ENCODE assay signal across 10 cellular contexts in genomic region chr2:102975996-102976636, GRCh38.
DNase-seq lines count a peak whose midpoint lies in the region; ATAC-seq, FAIRE-seq and TF ChIP-seq lines count a peak whose summit lies in the region.
"Had no signal": no experiment of that assay in that cellular context is flagged by ENCODE, and none has a peak within 500 bp of the region (broad histone marks: within the 10 kb centered on the region; RNA-seq: fewer than 3 reads in every experiment).

No MANE protein-coding gene starts in this region.

- H3K36me3 ChIP-seq in GM23338 (ENCODE audit: insufficient read depth) (no peaks in the 10 kb centered on the region), K562 (ENCODE audit: control insufficient read depth, insufficient read depth, low read length) (no peaks in the 10 kb centered on the region), mesendoderm (ENCODE audit: control insufficient read depth, insufficient read depth, low read length) (no peaks in the 10 kb centered on the region)

- H3K9ac ChIP-seq in K562 (ENCODE audit: insufficient read depth in 1 of 2, low read depth in 2 of 2, low read length in 2 of 2) = no peak overlapping the region
- no peak overlapping the region for H3K9ac ChIP-seq in mesendoderm (ENCODE audit: low read length)

- no TSS peak for BruUV-seq in K562 (replicated peaks; lab: Mats Ljungman, UMichigan)

- no peak overlapping the region for H4K8ac ChIP-seq in mesendoderm (ENCODE audit: low read depth, low read length)

- H3K4me2 ChIP-seq in GM23338 (no peak overlapping the region), K562 (ENCODE audit: insufficient read depth, low read length) (no peak overlapping the region), mesendoderm (ENCODE audit: low read length) (no peak overlapping the region)

- H3F3A ChIP-seq in GM23338 (replicated peaks; ENCODE audit: low read depth) = no peaks in the 10 kb centered on the region

- no peaks in the 10 kb centered on the region for H3K27me3 ChIP-seq in GM23338 (ENCODE audit: insufficient read depth)
- H3K27me3 ChIP-seq in K562 (ENCODE audit: control insufficient read depth in 2 of 2, insufficient read depth in 2 of 2, low read length in 2 of 2) = no peaks in the 10 kb centered on the region
- no peaks in the 10 kb centered on the region for H3K27me3 ChIP-seq in mesendoderm (ENCODE audit: insufficient read depth, low read length, poor library complexity)

- H2BK5ac ChIP-seq in mesendoderm (ENCODE audit: low read length) = no peak overlapping the region

- H3K9me2 ChIP-seq in GM23338 (ENCODE audit: insufficient read depth) = no peaks in the 10 kb centered on the region

- TF ChIP-seq POLR2A in K562 (conservative IDR thresholded peaks at IDR 0.05) = no peak

- H4K5ac ChIP-seq in mesendoderm (ENCODE audit: low read length) = no peak overlapping the region

- in situ Hi-C loops in K562 (cut with MboI) = no loop called here

- POLR2A ChIA-PET in K562 (lab: Yijun Ruan, JAX) = interaction anchor here (1.1 to 1.2 kb wide), 2 partner anchors 11 to 20 kb away, joined by 3 read pairs; no protein-coding TSS in a partner anchor

- H2BK120ac ChIP-seq in mesendoderm (ENCODE audit: low read depth, low read length) = no peak overlapping the region

- H3K4me1 ChIP-seq in GM23338 (ENCODE audit: insufficient read depth) (no peaks in the 10 kb centered on the region; the same call in 1 of the 2 replicates), K562 (replicated peaks in 1 of 2; ENCODE audit: control insufficient read depth in 2 of 2, insufficient read depth in 2 of 2, low read length in 2 of 2) (no peaks in the 10 kb centered on the region), mesendoderm (ENCODE audit: control insufficient read depth, low read depth, low read length) (no peaks in the 10 kb centered on the region)

- ATAC-seq in GM23338 = peak; percentile 98
- peak; percentile 88 for ATAC-seq in K562
- ATAC-seq in activated CD8-positive, alpha-beta memory T cell treated with anti-CD3 and anti-CD28 coated beads, Interleukin-2, amount 10 ng/mL, durations not matched to agents 7 days and 5 days = no peak
- no peak for ATAC-seq in HG03521 (IDR thresholded peaks at IDR 0.05; ENCODE audit: unreplicated experiment)

- no peak overlapping the region for H3K4me3 Mint-ChIP-seq in GM23338
- H3K4me3 Mint-ChIP-seq in activated CD8-positive, alpha-beta memory T cell treated with anti-CD3 and anti-CD28 coated beads, Interleukin-2, amount 10 ng/mL, durations not matched to agents 7 days and 5 days = no peak overlapping the region
- H3K4me3 Mint-ChIP-seq in activated naive CD4-positive, alpha-beta T cell treated with anti-CD3 and anti-CD28 coated beads, Interleukin-2, amount 10 ng/mL, durations not matched to agents 7 days and 5 days = no peak overlapping the region
- H3K4me3 Mint-ChIP-seq: IgD-negative memory B cell had no signal

- CTCF ChIA-PET in K562 (lab: Yijun Ruan, JAX; ENCODE audit: low intra/inter-chr PET ratio) = no interaction called here
- CTCF ChIA-PET in activated CD8-positive, alpha-beta memory T cell treated with anti-CD3 and anti-CD28 coated beads, Interleukin-2, amount 10 ng/mL, durations not matched to agents 7 days and 5 days (lab: Charles Lee) = interaction anchor here (0.6 kb wide), 1 partner anchor 216 kb away, joined by 3 read pairs; no protein-coding TSS in a partner anchor
- CTCF ChIA-PET in activated naive CD4-positive, alpha-beta T cell treated with anti-CD3 and anti-CD28 coated beads, Interleukin-2, amount 10 ng/mL, durations not matched to agents 7 days and 5 days (lab: Charles Lee) = interaction anchor here (1.1 kb wide), 1 partner anchor 204 kb away, joined by 4 read pairs; no protein-coding TSS in a partner anchor

- H2AK5ac ChIP-seq in mesendoderm (ENCODE audit: low read length) = no peak overlapping the region

- H2BK15ac ChIP-seq in mesendoderm (replicated peaks; ENCODE audit: low read depth) = no peak overlapping the region

- H3K4me3 ChIP-seq in GM23338 = no peak overlapping the region
- no peak overlapping the region for H3K4me3 ChIP-seq in K562
- no peak overlapping the region for H3K4me3 ChIP-seq in mesendoderm (ENCODE audit: low read length)

- H3K9me3 ChIP-seq in K562 (replicated peaks; ENCODE audit: control insufficient read depth, insufficient read depth, low read depth, low read length) = no peaks in the 10 kb centered on the region

- TF ChIP-seq RAD21 in K562 (CRISPR knock-in tag; conservative IDR thresholded peaks at IDR 0.05 in 1 of 2, IDR thresholded peaks at IDR 0.05 in 1 of 2) = peak; percentile 57 to 67

- H3K79me1 ChIP-seq in mesendoderm (ENCODE audit: low read length) = no peaks in the 10 kb centered on the region

- no peaks in the 10 kb centered on the region for H3K36me3 Mint-ChIP-seq in GM23338 (ENCODE audit: low read depth)
- H3K36me3 Mint-ChIP-seq in activated CD8-positive, alpha-beta memory T cell treated with anti-CD3 and anti-CD28 coated beads, Interleukin-2, amount 10 ng/mL, durations not matched to agents 7 days and 5 days = no peaks in the 10 kb centered on the region
- no peaks in the 10 kb centered on the region for H3K36me3 Mint-ChIP-seq in activated naive CD4-positive, alpha-beta T cell treated with anti-CD3 and anti-CD28 coated beads, Interleukin-2, amount 10 ng/mL, durations not matched to agents 7 days and 5 days
- H3K36me3 Mint-ChIP-seq: IgD-negative memory B cell had no signal

- H3K27ac ChIP-seq in GM23338 (ENCODE audit: low read depth) (no peak overlapping the region), K562 (ENCODE audit: extremely low read depth, low read depth, low read length) (no peak overlapping the region), mesendoderm (ENCODE audit: low read depth, low read length) (no peak overlapping the region)

- DNase-seq in DMS153 treated with DMSO at 0.1 percent for 48 hours (lab: John Stamatoyannopoulos, UW; ENCODE audit: unreplicated experiment) (peak; percentile 50), GM23338 (ENCODE audit: low spot score) (peak; percentile 84), NCI-H2171 (lab: John Stamatoyannopoulos, UW) (peak; percentile 85), K562 (ENCODE audit: extremely low read depth in 1 of 4, low spot score in 3 of 4) (peak; percentile 9 to 34 (median 13)), mesendoderm (peak; percentile 83)
- DNase-seq in activated CD8-positive, alpha-beta memory T cell treated with anti-CD3 and anti-CD28 coated beads, Interleukin-2, amount 10 ng/mL, durations not matched to agents 7 days and 5 days = no peak
- no peak for DNase-seq in activated naive CD4-positive, alpha-beta T cell treated with anti-CD3 and anti-CD28 coated beads, Interleukin-2, amount 10 ng/mL, durations not matched to agents 7 days and 5 days

- intact Hi-C loops in K562 (cut with micrococcal nuclease) = loop anchor here (10.0 kb wide), 1 partner anchor 131 kb away; no protein-coding TSS in a partner anchor

- peaks cover 27% of the 10 kb centered on the region for H3K4me1 Mint-ChIP-seq in GM23338
- H3K4me1 Mint-ChIP-seq in activated CD8-positive, alpha-beta memory T cell treated with anti-CD3 and anti-CD28 coated beads, Interleukin-2, amount 10 ng/mL, durations not matched to agents 7 days and 5 days = no peaks in the 10 kb centered on the region
- no peaks in the 10 kb centered on the region for H3K4me1 Mint-ChIP-seq in activated naive CD4-positive, alpha-beta T cell treated with anti-CD3 and anti-CD28 coated beads, Interleukin-2, amount 10 ng/mL, durations not matched to agents 7 days and 5 days
- H3K4me1 Mint-ChIP-seq: IgD-negative memory B cell had no signal

- H3K79me2 ChIP-seq in GM23338 (replicated peaks; ENCODE audit: insufficient read depth) (no peaks in the 10 kb centered on the region), K562 (ENCODE audit: control insufficient read depth, insufficient read depth, low read length) (no peaks in the 10 kb centered on the region), mesendoderm (ENCODE audit: control insufficient read depth, insufficient read depth, low read length) (no peaks in the 10 kb centered on the region)

- no peak overlapping the region for H3K27ac Mint-ChIP-seq in GM23338
- no peak overlapping the region for H3K27ac Mint-ChIP-seq in activated CD8-positive, alpha-beta memory T cell treated with anti-CD3 and anti-CD28 coated beads, Interleukin-2, amount 10 ng/mL, durations not matched to agents 7 days and 5 days
- H3K27ac Mint-ChIP-seq in activated naive CD4-positive, alpha-beta T cell treated with anti-CD3 and anti-CD28 coated beads, Interleukin-2, amount 10 ng/mL, durations not matched to agents 7 days and 5 days = no peak overlapping the region
- H3K27ac Mint-ChIP-seq: IgD-negative memory B cell had no signal

- FAIRE-seq in K562 (lab: Jason Lieb, UNC) = peak; percentile 77
- FAIRE-seq: islet of Langerhans had no signal

- H2AFZ ChIP-seq in GM23338 = no peak overlapping the region; the same call in 1 of the 2 replicates
- no peak overlapping the region for H2AFZ ChIP-seq in K562 (ENCODE audit: low read depth, low read length)

- TF ChIP-seq EP300 in K562 (IDR thresholded peaks at IDR 0.05; ENCODE audit: low read length) = no peak

- H4K20me1 ChIP-seq in GM23338 (replicated peaks; ENCODE audit: insufficient read depth) (no peaks in the 10 kb centered on the region), K562 (replicated peaks; ENCODE audit: control insufficient read depth, insufficient read depth, low read length) (no peaks in the 10 kb centered on the region)

- H3K23ac ChIP-seq in mesendoderm (ENCODE audit: low read length) = no peak overlapping the region

- no peaks in the 10 kb centered on the region for H3K9me1 ChIP-seq in K562 (ENCODE audit: control insufficient read depth, insufficient read depth, low read length)

- peaks cover 6% of the 10 kb centered on the region for H3K27me3 Mint-ChIP-seq in GM23338 (ENCODE audit: insufficient read depth, low read depth, poor library complexity)
- H3K27me3 Mint-ChIP-seq in activated CD8-positive, alpha-beta memory T cell treated with anti-CD3 and anti-CD28 coated beads, Interleukin-2, amount 10 ng/mL, durations not matched to agents 7 days and 5 days = no peaks in the 10 kb centered on the region
- H3K27me3 Mint-ChIP-seq in activated naive CD4-positive, alpha-beta T cell treated with anti-CD3 and anti-CD28 coated beads, Interleukin-2, amount 10 ng/mL, durations not matched to agents 7 days and 5 days = no peaks in the 10 kb centered on the region

- no peak overlapping the region for H3K18ac ChIP-seq in mesendoderm (ENCODE audit: low read length)

- H3K56ac ChIP-seq in mesendoderm (ENCODE audit: low read length) = no peak overlapping the region

- no peak overlapping the region for H3K4ac ChIP-seq in mesendoderm (ENCODE audit: low read depth, low read length)

- H3K9me3 Mint-ChIP-seq in GM23338 = no peaks in the 10 kb centered on the region
- no peaks in the 10 kb centered on the region for H3K9me3 Mint-ChIP-seq in activated CD8-positive, alpha-beta memory T cell treated with anti-CD3 and anti-CD28 coated beads, Interleukin-2, amount 10 ng/mL, durations not matched to agents 7 days and 5 days (ENCODE audit: low read depth)
- no peaks in the 10 kb centered on the region for H3K9me3 Mint-ChIP-seq in activated naive CD4-positive, alpha-beta T cell treated with anti-CD3 and anti-CD28 coated beads, Interleukin-2, amount 10 ng/mL, durations not matched to agents 7 days and 5 days

- WGBS in K562 (ENCODE audit: insufficient coverage, low coverage, missing lambda C conversion rate) = 0% methylated on average over 7 of the region's 7 CpGs
- no CpG with 5 or more reads among the region's 7 CpGs for WGBS in mesendoderm (ENCODE audit: extremely low coverage, insufficient coverage, low lambda C conversion rate)

- peak; percentile 74 to 94 for TF ChIP-seq CTCF in GM23338 (conservative IDR thresholded peaks at IDR 0.05; ENCODE audit: low read depth in 2 of 2)
- peak; percentile 45 to 64 (median 57) for TF ChIP-seq CTCF in K562 (IDR thresholded peaks at IDR 0.05 in 2 of 3, conservative IDR thresholded peaks at IDR 0.05 in 1 of 3; ENCODE audit: insufficient read depth in 2 of 3, low read depth in 1 of 3, low read length in 3 of 3)

Comparison
In these comparisons a context has a peak if more than half of its experiments do, and no peak if none do; other contexts are left out.
1. DNase-seq: peak in DMS153 treated with DMSO at 0.1 percent for 48 hours (single experiment), GM23338 (single experiment), NCI-H2171 (single experiment), K562 (4 of 4) and mesendoderm (single experiment); none in activated CD8-positive, alpha-beta memory T cell treated with anti-CD3 and anti-CD28 coated beads, Interleukin-2, amount 10 ng/mL, durations not matched to agents 7 days and 5 days (single experiment) and activated naive CD4-positive, alpha-beta T cell treated with anti-CD3 and anti-CD28 coated beads, Interleukin-2, amount 10 ng/mL, durations not matched to agents 7 days and 5 days (single experiment).
2. ATAC-seq: peak in GM23338 (single experiment) and K562 (single experiment); none in activated CD8-positive, alpha-beta memory T cell treated with anti-CD3 and anti-CD28 coated beads, Interleukin-2, amount 10 ng/mL, durations not matched to agents 7 days and 5 days (single experiment) and HG03521 (single experiment).